ENCODE assay signal across 26 cellular contexts in the genomic region with DNA sequence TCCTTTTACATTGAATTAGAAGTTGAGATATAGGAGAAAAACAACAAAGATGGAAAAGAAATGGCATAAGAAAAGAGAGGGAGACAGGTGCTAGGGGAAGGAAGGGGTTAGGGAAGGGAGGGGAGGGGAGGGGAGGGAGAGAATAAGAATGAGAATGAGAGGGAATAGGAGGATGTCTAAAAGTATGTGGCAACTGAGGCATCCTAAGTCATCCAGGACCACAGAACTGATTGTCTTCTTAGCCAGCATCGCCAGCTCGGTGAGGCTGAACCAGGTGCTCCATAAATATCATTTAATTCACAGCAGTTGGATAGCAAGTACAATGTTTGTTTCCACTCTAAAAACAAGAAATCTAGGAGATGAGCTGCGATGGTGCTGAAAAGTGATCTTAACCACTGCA.
"Had no signal": no experiment of that assay in that cellular context is flagged by ENCODE, and none has a peak within 500 bp of the region (broad histone marks: within the 10 kb centered on the region; RNA-seq: fewer than 3 reads in every experiment).

No MANE protein-coding gene starts in this region.

- ATAC-seq: stimulated activated effector memory CD8-positive, alpha-beta T cell treated with anti-CD3 and anti-CD28 coated beads, Interleukin-12 subunit alpha, Interleukin-12 subunit beta, amount 100 ng/mL, for 72 hours; stimulated activated memory B cell treated with anti-CD40 and anti-IgM and Interleukin-4, amounts not matched to agents 10 μg/mL and 1 μg/mL and 100 μg/mL, for 72 hours; stimulated activated naive B cell treated with anti-CD40 and anti-IgM and Interleukin-4, amounts not matched to agents 10 μg/mL and 1 μg/mL and 100 μg/mL, for 72 hours; stimulated activated naive CD8-positive, alpha-beta T cell treated with anti-CD3 and anti-CD28 coated beads, Interleukin-15, amount 100 ng/mL, for 72 hours; stimulated activated naive CD8-positive, alpha-beta T cell treated with anti-CD3 and anti-CD28 coated beads, Interleukin-15, Interleukin-2, amounts not matched to agents 100 U/mL and 50 U/mL, for 24 hours; upper lobe of right lung had no signal

- H3K9me3 ChIP-seq: stomach, suprapubic skin, testis, thoracic aorta, thyroid gland, tibial artery, tibial nerve, transverse colon, upper lobe of left lung, upper lobe of right lung, uterus, vagina had no signal

- DNase-seq: stimulated activated CD4-positive, alpha-beta T cell treated with anti-CD3 and anti-CD28 coated beads, Interleukin-2, amount 100 ng/mL, for 48 hours; stimulated activated CD4-positive, alpha-beta T cell treated with anti-CD3 and anti-CD28 coated beads, Interleukin-4, amount 100 ng/mL, for 1 hour; stimulated activated CD4-positive, alpha-beta T cell treated with anti-CD3 and anti-CD28 coated beads, Interleukin-4, amount 100 ng/mL, for 24 hours; stimulated activated CD4-positive, alpha-beta T cell treated with anti-CD3 and anti-CD28 coated beads, Interleukin-4, amount 100 ng/mL, for 4 hours; stimulated activated CD8-positive, alpha-beta memory T cell treated with anti-CD3 and anti-CD28 coated beads, Interleukin-4, amount 100 ng/mL, for 48 hours; stimulated activated naive B cell treated with anti-CD40 and anti-IgM and Interleukin-4, amounts not matched to agents 10 μg/mL and 1 μg/mL and 100 μg/mL, for 72 hours; stimulated activated naive CD4-positive, alpha-beta T cell; stimulated activated naive CD4-positive, alpha-beta T cell treated with Interleukin-2 at 50 U/mL for 16 hours; stimulated activated naive CD8-positive, alpha-beta T cell treated with anti-CD3 and anti-CD28 coated beads, Interleukin-15, amount 100 ng/mL, for 72 hours; stimulated activated naive CD8-positive, alpha-beta T cell treated with anti-CD3 and anti-CD28 coated beads, Interleukin-15, Interleukin-2, amounts not matched to agents 100 U/mL and 50 U/mL, for 24 hours; stomach; substantia nigra; testis; thyroid gland; tibial artery; transverse colon; trophoblast cell; upper lobe of left lung; upper lobe of right lung; uterus had no signal

- H3K27ac ChIP-seq: stomach, suprapubic skin, testis, thoracic aorta, thyroid gland, tibial artery, tibial nerve, transverse colon, upper lobe of left lung, upper lobe of right lung, uterus, vagina had no signal

- H3K4me3 ChIP-seq: stomach, suprapubic skin, testis, thoracic aorta, thyroid gland, tibial artery, tibial nerve, transverse colon, upper lobe of left lung, upper lobe of right lung, uterus, vagina had no signal

- H3K36me3 ChIP-seq: stomach, suprapubic skin, thoracic aorta, thyroid gland, tibial artery, tibial nerve, transverse colon, upper lobe of left lung, upper lobe of right lung, uterus, vagina had no signal

- H3K4me1 ChIP-seq: stomach, suprapubic skin, testis, thyroid gland, tibial artery, tibial nerve, transverse colon, upper lobe of left lung, upper lobe of right lung, uterus, vagina had no signal

- H3K27me3 ChIP-seq: suprapubic skin, testis, thyroid gland, tibial nerve, upper lobe of left lung, upper lobe of right lung, uterus, vagina had no signal
